In the genomic region with DNA sequence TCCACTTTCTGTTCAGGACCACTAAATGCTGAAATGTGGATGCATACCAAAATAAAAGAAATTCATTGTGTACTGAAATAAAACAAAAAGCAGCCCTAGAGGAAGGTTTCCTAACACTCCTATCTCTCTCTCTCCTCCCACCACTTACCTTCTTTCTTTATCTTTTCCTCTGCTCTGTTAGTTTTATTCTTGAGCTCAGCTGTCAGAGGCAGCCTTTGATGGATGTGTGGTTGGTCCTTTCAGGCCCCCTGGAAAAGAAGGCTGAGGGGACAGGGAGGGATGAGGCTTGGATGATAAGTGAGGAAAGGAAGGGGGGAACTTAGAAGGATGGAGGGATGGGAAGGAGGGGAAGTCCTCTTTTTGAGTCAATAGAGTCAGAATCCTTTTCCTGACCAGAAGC, we compare ENCODE assay signal across 33 cellular contexts. TPM values are rescaled to one million over a fixed set of nuclear protein-coding genes. Genes with fewer than 3 reads are reported as not detected.
"Had no signal": no experiment of that assay in that cellular context is flagged by ENCODE, and none has a peak within 500 bp of the region (broad histone marks: within the 10 kb centered on the region; RNA-seq: fewer than 3 reads in every experiment).

No MANE protein-coding gene starts in this region.

- H3K27ac ChIP-seq: adrenal gland, body of pancreas, brain microvascular endothelial cell, breast epithelium, VCaP had no signal

- H3K4me3 ChIP-seq: adrenal gland, body of pancreas, breast epithelium had no signal

- H3K4me1 ChIP-seq: adrenal gland, body of pancreas had no signal

- H3K27me3 ChIP-seq: adrenal gland, body of pancreas, brain microvascular endothelial cell, breast epithelium had no signal

- H3K9me3 ChIP-seq: adrenal gland, body of pancreas, breast epithelium had no signal

- ATAC-seq: activated CD8-positive, alpha-beta T cell treated with anti-CD3 and anti-CD28 coated beads for 36 hours; activated naive CD4-positive, alpha-beta T cell treated with anti-CD3 and anti-CD28 coated beads, Interleukin-2, amount 50 U/mL, for 72 hours; activated T-cell treated with anti-CD3 and anti-CD28 coated beads, Interleukin-2, amount 50 U/mL, for 4 hours; activated T-cell treated with anti-CD3 and anti-CD28 coated beads, Interleukin-2, amount 50 U/mL, for 72 hours; activated T-helper 17 cell treated with anti-CD3 and anti-CD28 coated beads, Interleukin-2, amount 50 U/mL, for 72 hours; body of pancreas had no signal

- DNase-seq: activated B cell treated with CpG ODN at 0.5 μM for 24 hours; activated CD4-positive, alpha-beta memory T cell treated with anti-CD3 and anti-CD28 coated beads for 36 hours; activated CD4-positive, alpha-beta T cell treated with anti-CD3 and anti-CD28 coated beads for 4 hours; activated CD4-positive, alpha-beta T cell treated with anti-CD3 and anti-CD28 coated beads, Interleukin-2, amount 10 ng/mL, durations not matched to agents 24 days and 14 days; activated CD4-positive, alpha-beta T cell treated with anti-CD3 and anti-CD28 coated beads, Interleukin-2, amount 50 U/mL, for 1 hour; activated CD4-positive, alpha-beta T cell treated with anti-CD3 and anti-CD28 coated beads, Interleukin-2, amount 50 U/mL, for 4 hours; activated CD4-positive, CD25-positive, alpha-beta regulatory T cell treated with anti-CD3 and anti-CD28 coated beads, Interleukin-2, amount 50 U/mL, for 72 hours; activated CD8-positive, alpha-beta memory T cell treated with anti-CD3 and anti-CD28 coated beads, Interleukin-2, amount 50 U/mL, for 4 hours; activated CD8-positive, alpha-beta T cell treated with anti-CD3 and anti-CD28 coated beads for 36 hours; activated effector memory CD4-positive, alpha-beta T cell treated with anti-CD3 and anti-CD28 coated beads, Interleukin-2, amount 50 U/mL, for 16 hours; activated gamma-delta T cell treated with Interleukin-2 at 50 U/mL for 16 hours; activated naive CD4-positive, alpha-beta T cell; activated naive CD4-positive, alpha-beta T cell treated with anti-CD3 and anti-CD28 coated beads for 36 hours; activated naive CD4-positive, alpha-beta T cell treated with anti-CD3 and anti-CD28 coated beads, Interleukin-2, amount 50 U/mL, for 16 hours; activated naive CD8-positive, alpha-beta T cell treated with anti-CD3 and anti-CD28 coated beads for 36 hours; activated T-cell treated with anti-CD3 and anti-CD28 coated beads for 4 hours; activated T-cell treated with anti-CD3 and anti-CD28 coated beads, Interleukin-2, amount 50 U/mL, for 1 hour; activated T-cell treated with anti-CD3 and anti-CD28 coated beads, Interleukin-2, amount 50 U/mL, for 4 hours; activated T-cell treated with anti-CD3 and anti-CD28 coated beads, Interleukin-2, amount 50 U/mL, for 72 hours; adrenal gland; amniotic stem cell; aorta; body of pancreas; brain microvascular endothelial cell; central memory CD4-positive, alpha-beta T cell; T-helper 1 cell; T-helper 2 cell; T-helper 9 cell had no signal

- H3K36me3 ChIP-seq: adrenal gland, brain microvascular endothelial cell, breast epithelium had no signal

RNA-seq across cellular contexts. Expression of a gene that starts 47.6 kb away (rescaled TPM):
- total RNA-seq: activated CD8-positive, alpha-beta T cell treated with anti-CD3 and anti-CD28 coated beads for 36 hours; activated naive CD8-positive, alpha-beta T cell treated with anti-CD3 and anti-CD28 coated beads for 36 hours; astrocyte had no signal
